In the genomic region with DNA sequence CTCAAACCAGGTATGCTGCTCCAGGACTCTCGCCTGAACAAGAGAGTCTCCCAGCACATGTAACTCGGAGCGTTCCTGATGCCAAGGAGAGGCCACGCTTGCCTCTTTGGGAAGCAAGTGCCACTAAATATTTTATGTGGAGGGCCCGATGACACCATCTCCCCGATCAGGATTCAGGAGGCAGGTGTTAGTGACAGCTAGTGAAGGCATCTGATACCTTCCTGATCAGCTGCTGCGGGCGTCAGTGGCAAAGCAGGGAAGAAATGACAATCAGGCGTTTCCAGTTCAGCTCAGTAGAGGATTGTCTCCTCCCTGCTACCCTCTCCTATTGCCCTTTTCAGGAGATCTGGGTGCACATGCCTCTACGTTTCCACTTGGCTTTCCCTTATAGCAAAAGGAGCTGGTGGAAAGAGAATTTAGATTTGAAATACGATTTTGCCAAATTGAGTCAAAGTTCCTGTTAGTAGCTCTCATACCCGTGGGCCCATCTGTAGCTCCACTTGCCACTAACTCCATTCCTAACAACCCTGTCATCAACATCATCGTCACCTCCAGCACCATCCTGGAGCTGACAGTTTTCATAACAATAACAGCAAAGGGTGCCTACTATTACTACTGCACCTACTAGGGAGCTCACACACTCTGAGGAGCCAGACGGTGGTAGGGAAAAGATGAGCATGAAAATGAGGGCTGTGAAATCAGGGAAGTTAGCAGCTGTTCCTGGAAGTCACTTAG, we compare ENCODE assay signal across 2 cellular contexts.
TF ChIP-seq lines count a peak whose summit lies in the region.

No MANE protein-coding gene starts in this region.

TF ChIP-seq in SK-N-SH, 30 proteins besides CTCF, POLR2A, EP300 and RAD21:
- no peak for TF ChIP-seq FOXM1 (IDR thresholded peaks at IDR 0.05; ENCODE audit: low read depth)
- TF ChIP-seq YY1 (IDR thresholded peaks at IDR 0.05; ENCODE audit: low read depth): no peak
- TF ChIP-seq CHD2 (IDR thresholded peaks at IDR 0.05; ENCODE audit: low read length, partially characterized antibody): no peak
- no peak for TF ChIP-seq RCOR1 (IDR thresholded peaks at IDR 0.05; ENCODE audit: low read length)
- no peak for TF ChIP-seq EZH2phosphoT487 (IDR thresholded peaks at IDR 0.05; ENCODE audit: borderline replicate concordance, low read depth)
- TF ChIP-seq, protein P1, sequence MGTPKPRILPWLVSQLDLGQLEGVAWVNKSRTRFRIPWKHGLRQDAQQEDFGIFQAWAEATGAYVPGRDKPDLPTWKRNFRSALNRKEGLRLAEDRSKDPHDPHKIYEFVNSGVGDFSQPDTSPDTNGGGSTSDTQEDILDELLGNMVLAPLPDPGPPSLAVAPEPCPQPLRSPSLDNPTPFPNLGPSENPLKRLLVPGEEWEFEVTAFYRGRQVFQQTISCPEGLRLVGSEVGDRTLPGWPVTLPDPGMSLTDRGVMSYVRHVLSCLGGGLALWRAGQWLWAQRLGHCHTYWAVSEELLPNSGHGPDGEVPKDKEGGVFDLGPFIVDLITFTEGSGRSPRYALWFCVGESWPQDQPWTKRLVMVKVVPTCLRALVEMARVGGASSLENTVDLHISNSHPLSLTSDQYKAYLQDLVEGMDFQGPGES (IDR thresholded peaks at IDR 0.05; ENCODE audit: low read depth, low read length): no peak
- no peak for TF ChIP-seq NRF1 (IDR thresholded peaks at IDR 0.05; ENCODE audit: low read depth, low read length)
- TF ChIP-seq, protein P2, sequence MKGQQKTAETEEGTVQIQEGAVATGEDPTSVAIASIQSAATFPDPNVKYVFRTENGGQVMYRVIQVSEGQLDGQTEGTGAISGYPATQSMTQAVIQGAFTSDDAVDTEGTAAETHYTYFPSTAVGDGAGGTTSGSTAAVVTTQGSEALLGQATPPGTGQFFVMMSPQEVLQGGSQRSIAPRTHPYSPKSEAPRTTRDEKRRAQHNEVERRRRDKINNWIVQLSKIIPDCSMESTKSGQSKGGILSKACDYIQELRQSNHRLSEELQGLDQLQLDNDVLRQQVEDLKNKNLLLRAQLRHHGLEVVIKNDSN (IDR thresholded peaks at IDR 0.05; ENCODE audit: borderline replicate concordance, low read depth): no peak
- no peak for TF ChIP-seq MXI1 (IDR thresholded peaks at IDR 0.05; ENCODE audit: low read depth, low read length)
- TF ChIP-seq, protein P3, sequence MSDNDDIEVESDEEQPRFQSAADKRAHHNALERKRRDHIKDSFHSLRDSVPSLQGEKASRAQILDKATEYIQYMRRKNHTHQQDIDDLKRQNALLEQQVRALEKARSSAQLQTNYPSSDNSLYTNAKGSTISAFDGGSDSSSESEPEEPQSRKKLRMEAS (IDR thresholded peaks at IDR 0.05; ENCODE audit: low read depth): no peak
- no peak for TF ChIP-seq JUND (IDR thresholded peaks at IDR 0.05)
- no peak for TF ChIP-seq POLR2AphosphoS5 (IDR thresholded peaks at IDR 0.05; ENCODE audit: low read depth, low read length)
- TF ChIP-seq FOSL2 (IDR thresholded peaks at IDR 0.05; ENCODE audit: borderline replicate concordance, low read depth): no peak
- TF ChIP-seq, protein P4, sequence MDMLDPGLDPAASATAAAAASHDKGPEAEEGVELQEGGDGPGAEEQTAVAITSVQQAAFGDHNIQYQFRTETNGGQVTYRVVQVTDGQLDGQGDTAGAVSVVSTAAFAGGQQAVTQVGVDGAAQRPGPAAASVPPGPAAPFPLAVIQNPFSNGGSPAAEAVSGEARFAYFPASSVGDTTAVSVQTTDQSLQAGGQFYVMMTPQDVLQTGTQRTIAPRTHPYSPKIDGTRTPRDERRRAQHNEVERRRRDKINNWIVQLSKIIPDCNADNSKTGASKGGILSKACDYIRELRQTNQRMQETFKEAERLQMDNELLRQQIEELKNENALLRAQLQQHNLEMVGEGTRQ (IDR thresholded peaks at IDR 0.05; ENCODE audit: borderline replicate concordance, low read depth, low read length): no peak
- TF ChIP-seq ELF1 (IDR thresholded peaks at IDR 0.05): no peak
- TF ChIP-seq, protein P5, sequence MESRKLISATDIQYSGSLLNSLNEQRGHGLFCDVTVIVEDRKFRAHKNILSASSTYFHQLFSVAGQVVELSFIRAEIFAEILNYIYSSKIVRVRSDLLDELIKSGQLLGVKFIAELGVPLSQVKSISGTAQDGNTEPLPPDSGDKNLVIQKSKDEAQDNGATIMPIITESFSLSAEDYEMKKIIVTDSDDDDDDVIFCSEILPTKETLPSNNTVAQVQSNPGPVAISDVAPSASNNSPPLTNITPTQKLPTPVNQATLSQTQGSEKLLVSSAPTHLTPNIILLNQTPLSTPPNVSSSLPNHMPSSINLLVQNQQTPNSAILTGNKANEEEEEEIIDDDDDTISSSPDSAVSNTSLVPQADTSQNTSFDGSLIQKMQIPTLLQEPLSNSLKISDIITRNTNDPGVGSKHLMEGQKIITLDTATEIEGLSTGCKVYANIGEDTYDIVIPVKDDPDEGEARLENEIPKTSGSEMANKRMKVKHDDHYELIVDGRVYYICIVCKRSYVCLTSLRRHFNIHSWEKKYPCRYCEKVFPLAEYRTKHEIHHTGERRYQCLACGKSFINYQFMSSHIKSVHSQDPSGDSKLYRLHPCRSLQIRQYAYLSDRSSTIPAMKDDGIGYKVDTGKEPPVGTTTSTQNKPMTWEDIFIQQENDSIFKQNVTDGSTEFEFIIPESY (IDR thresholded peaks at IDR 0.05; ENCODE audit: borderline replicate concordance, low read depth): no peak
- no peak for TF ChIP-seq TAF1 (IDR thresholded peaks at IDR 0.05; ENCODE audit: borderline replicate concordance, low read depth, low read length)
- no peak for TF ChIP-seq NFIC (IDR thresholded peaks at IDR 0.05; ENCODE audit: borderline replicate concordance)
- no peak for TF ChIP-seq FOXJ3 (CRISPR knock-in tag; IDR thresholded peaks at IDR 0.05)

TF ChIP-seq in SK-N-SH treated with all-trans-retinoic acid at 6 μM for 48 hours, 23 proteins besides CTCF, POLR2A, EP300 and RAD21:
- TF ChIP-seq, protein P6, sequence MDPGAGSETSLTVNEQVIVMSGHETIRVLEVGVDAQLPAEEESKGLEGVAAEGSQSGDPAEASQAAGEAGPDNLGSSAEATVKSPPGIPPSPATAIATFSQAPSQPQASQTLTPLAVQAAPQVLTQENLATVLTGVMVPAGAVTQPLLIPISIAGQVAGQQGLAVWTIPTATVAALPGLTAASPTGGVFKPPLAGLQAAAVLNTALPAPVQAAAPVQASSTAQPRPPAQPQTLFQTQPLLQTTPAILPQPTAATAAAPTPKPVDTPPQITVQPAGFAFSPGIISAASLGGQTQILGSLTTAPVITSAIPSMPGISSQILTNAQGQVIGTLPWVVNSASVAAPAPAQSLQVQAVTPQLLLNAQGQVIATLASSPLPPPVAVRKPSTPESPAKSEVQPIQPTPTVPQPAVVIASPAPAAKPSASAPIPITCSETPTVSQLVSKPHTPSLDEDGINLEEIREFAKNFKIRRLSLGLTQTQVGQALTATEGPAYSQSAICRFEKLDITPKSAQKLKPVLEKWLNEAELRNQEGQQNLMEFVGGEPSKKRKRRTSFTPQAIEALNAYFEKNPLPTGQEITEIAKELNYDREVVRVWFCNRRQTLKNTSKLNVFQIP (CRISPR knock-in tag; IDR thresholded peaks at IDR 0.05; ENCODE audit: borderline replicate concordance, low read depth): no peak
- TF ChIP-seq, protein P7, sequence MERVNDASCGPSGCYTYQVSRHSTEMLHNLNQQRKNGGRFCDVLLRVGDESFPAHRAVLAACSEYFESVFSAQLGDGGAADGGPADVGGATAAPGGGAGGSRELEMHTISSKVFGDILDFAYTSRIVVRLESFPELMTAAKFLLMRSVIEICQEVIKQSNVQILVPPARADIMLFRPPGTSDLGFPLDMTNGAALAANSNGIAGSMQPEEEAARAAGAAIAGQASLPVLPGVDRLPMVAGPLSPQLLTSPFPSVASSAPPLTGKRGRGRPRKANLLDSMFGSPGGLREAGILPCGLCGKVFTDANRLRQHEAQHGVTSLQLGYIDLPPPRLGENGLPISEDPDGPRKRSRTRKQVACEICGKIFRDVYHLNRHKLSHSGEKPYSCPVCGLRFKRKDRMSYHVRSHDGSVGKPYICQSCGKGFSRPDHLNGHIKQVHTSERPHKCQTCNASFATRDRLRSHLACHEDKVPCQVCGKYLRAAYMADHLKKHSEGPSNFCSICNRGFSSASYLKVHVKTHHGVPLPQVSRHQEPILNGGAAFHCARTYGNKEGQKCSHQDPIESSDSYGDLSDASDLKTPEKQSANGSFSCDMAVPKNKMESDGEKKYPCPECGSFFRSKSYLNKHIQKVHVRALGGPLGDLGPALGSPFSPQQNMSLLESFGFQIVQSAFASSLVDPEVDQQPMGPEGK (CRISPR knock-in tag; IDR thresholded peaks at IDR 0.05; ENCODE audit: borderline replicate concordance): no peak
- TF ChIP-seq ZNF8 (CRISPR knock-in tag; IDR thresholded peaks at IDR 0.05) (no peak), TOX (CRISPR knock-in tag; IDR thresholded peaks at IDR 0.05; ENCODE audit: borderline replicate concordance) (no peak), GLIS3 (CRISPR knock-in tag; IDR thresholded peaks at IDR 0.05) (no peak), ESRRG (CRISPR knock-in tag; IDR thresholded peaks at IDR 0.05) (no peak), ZFP30 (CRISPR knock-in tag; IDR thresholded peaks at IDR 0.05) (no peak), OSR1 (CRISPR knock-in tag; IDR thresholded peaks at IDR 0.05) (no peak), ZC3H10 (CRISPR knock-in tag; IDR thresholded peaks at IDR 0.05) (no peak), ZFP3 (CRISPR knock-in tag; IDR thresholded peaks at IDR 0.05) (no peak), ZNF565 (CRISPR knock-in tag; conservative IDR thresholded peaks at IDR 0.05; ENCODE audit: low read depth) (no peak), BACH2 (CRISPR knock-in tag; IDR thresholded peaks at IDR 0.05; ENCODE audit: borderline replicate concordance) (no peak), TCF4 (CRISPR knock-in tag; IDR thresholded peaks at IDR 0.05; ENCODE audit: borderline replicate concordance) (no peak), ZNF70 (CRISPR knock-in tag; IDR thresholded peaks at IDR 0.05) (no peak), CSDC2 (CRISPR knock-in tag; IDR thresholded peaks at IDR 0.05) (no peak)
- TF ChIP-seq, protein P8, sequence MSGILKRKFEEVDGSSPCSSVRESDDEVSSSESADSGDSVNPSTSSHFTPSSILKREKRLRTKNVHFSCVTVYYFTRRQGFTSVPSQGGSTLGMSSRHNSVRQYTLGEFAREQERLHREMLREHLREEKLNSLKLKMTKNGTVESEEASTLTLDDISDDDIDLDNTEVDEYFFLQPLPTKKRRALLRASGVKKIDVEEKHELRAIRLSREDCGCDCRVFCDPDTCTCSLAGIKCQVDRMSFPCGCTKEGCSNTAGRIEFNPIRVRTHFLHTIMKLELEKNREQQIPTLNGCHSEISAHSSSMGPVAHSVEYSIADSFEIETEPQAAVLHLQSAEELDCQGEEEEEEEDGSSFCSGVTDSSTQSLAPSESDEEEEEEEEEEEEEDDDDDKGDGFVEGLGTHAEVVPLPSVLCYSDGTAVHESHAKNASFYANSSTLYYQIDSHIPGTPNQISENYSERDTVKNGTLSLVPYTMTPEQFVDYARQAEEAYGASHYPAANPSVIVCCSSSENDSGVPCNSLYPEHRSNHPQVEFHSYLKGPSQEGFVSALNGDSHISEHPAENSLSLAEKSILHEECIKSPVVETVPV (CRISPR knock-in tag; IDR thresholded peaks at IDR 0.05): no peak
- TF ChIP-seq, protein P9, sequence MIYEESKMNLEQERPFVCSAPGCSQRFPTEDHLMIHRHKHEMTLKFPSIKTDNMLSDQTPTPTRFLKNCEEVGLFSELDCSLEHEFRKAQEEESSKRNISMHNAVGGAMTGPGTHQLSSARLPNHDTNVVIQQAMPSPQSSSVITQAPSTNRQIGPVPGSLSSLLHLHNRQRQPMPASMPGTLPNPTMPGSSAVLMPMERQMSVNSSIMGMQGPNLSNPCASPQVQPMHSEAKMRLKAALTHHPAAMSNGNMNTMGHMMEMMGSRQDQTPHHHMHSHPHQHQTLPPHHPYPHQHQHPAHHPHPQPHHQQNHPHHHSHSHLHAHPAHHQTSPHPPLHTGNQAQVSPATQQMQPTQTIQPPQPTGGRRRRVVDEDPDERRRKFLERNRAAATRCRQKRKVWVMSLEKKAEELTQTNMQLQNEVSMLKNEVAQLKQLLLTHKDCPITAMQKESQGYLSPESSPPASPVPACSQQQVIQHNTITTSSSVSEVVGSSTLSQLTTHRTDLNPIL (CRISPR knock-in tag; IDR thresholded peaks at IDR 0.05; ENCODE audit: low read depth): no peak
